ENCODE assay signal across 24 cellular contexts in genomic region chr11:114896594-114896993, GRCh38.
DNase-seq lines count a peak whose midpoint lies in the region; ATAC-seq, FAIRE-seq and TF ChIP-seq lines count a peak whose summit lies in the region.
"Had no signal": no experiment of that assay in that cellular context is flagged by ENCODE, and none has a peak within 500 bp of the region (broad histone marks: within the 10 kb centered on the region; RNA-seq: fewer than 3 reads in every experiment).

No MANE protein-coding gene starts in this region.

- CTCF ChIA-PET in K562 (lab: Yijun Ruan, JAX; ENCODE audit: low intra/inter-chr PET ratio) = no interaction called here

- TF ChIP-seq EP300 in K562 (IDR thresholded peaks at IDR 0.05; ENCODE audit: low read length) (no peak), esophagus muscularis mucosa (IDR thresholded peaks at IDR 0.05) (no peak)

- intact Hi-C loops in K562 (cut with micrococcal nuclease) (no loop called here), esophagus muscularis mucosa (cut with DNase I) (no loop called here)

- BruUV-seq in K562 (replicated peaks; lab: Mats Ljungman, UMichigan) = no TSS peak

- H3K27ac ChIP-seq in K562 (ENCODE audit: extremely low read depth, low read depth, low read length) (no peak overlapping the region), esophagus muscularis mucosa (replicated peaks in 1 of 4) (no peak overlapping the region)
- H3K27ac ChIP-seq: 22Rv1; A549; BLaER1 treated with 17β-estradiol and CSF1 and Interleukin-3, amounts not matched to agents 10 nM and 100 nM; C4-2B had no signal

- H3K9ac ChIP-seq in K562 (ENCODE audit: insufficient read depth in 1 of 2, low read depth in 2 of 2, low read length in 2 of 2) = no peak overlapping the region
- H3K9ac ChIP-seq: BLaER1 treated with 17β-estradiol and CSF1 and Interleukin-3, amounts not matched to agents 10 nM and 100 nM had no signal

- no peak overlapping the region for H2AFZ ChIP-seq in K562 (ENCODE audit: low read depth, low read length)

- DNase-seq in NCI-H2171 treated with DMSO at 0.1 percent for 48 hours (lab: John Stamatoyannopoulos, UW) (peak; percentile 5), NCI-H2171 (lab: John Stamatoyannopoulos, UW) (no peak), Daoy (ENCODE audit: low read depth) (peak; percentile 20), K562 (ENCODE audit: extremely low read depth in 1 of 4, low spot score in 3 of 4) (no peak), esophagus muscularis mucosa (ENCODE audit: extremely low spot score) (peak; percentile 64)
- DNase-seq: AML-193; Caco-2; Calu3; CD4-positive, alpha-beta T cell; CD8-positive, alpha-beta T cell; DMS79 treated with DMSO at 0.1 percent for 48 hours; EL; GDM1 had no signal

- H3K9me1 ChIP-seq in K562 (ENCODE audit: control insufficient read depth, insufficient read depth, low read length) = no peaks in the 10 kb centered on the region

- TF ChIP-seq CTCF in K562 (IDR thresholded peaks at IDR 0.05 in 2 of 3, conservative IDR thresholded peaks at IDR 0.05 in 1 of 3; ENCODE audit: insufficient read depth in 2 of 3, low read depth in 1 of 3, low read length in 3 of 3) = no peak
- TF ChIP-seq CTCF in esophagus muscularis mucosa (IDR thresholded peaks at IDR 0.05) = no peak

- ATAC-seq in K562 = no peak
- no peak for ATAC-seq in HG03135 (IDR thresholded peaks at IDR 0.05; ENCODE audit: unreplicated experiment)
- no peak for ATAC-seq in GM18867 (IDR thresholded peaks at IDR 0.05; ENCODE audit: unreplicated experiment)
- ATAC-seq: A549; CD8-positive, alpha-beta T cell; GM12878 had no signal

- TF ChIP-seq RAD21 in K562 (CRISPR knock-in tag; conservative IDR thresholded peaks at IDR 0.05 in 1 of 2, IDR thresholded peaks at IDR 0.05 in 1 of 2) = no peak

- TF ChIP-seq POLR2A in K562 (conservative IDR thresholded peaks at IDR 0.05) = no peak
- no peak for TF ChIP-seq POLR2A in esophagus muscularis mucosa (IDR thresholded peaks at IDR 0.05; ENCODE audit: low read depth)

- H3K4me2 ChIP-seq in K562 (ENCODE audit: insufficient read depth, low read length) = no peak overlapping the region
- H3K4me2 ChIP-seq: A549; BLaER1 treated with 17β-estradiol and CSF1 and Interleukin-3, amounts not matched to agents 10 nM and 100 nM had no signal

- H3K36me3 ChIP-seq in K562 (ENCODE audit: control insufficient read depth, insufficient read depth, low read length) (no peaks in the 10 kb centered on the region), esophagus muscularis mucosa (no peaks in the 10 kb centered on the region)
- H3K36me3 ChIP-seq: BLaER1 treated with 17β-estradiol and CSF1 and Interleukin-3, amounts not matched to agents 10 nM and 100 nM had no signal

- H3K4me1 ChIP-seq in K562 (replicated peaks in 1 of 2; ENCODE audit: control insufficient read depth in 2 of 2, insufficient read depth in 2 of 2, low read length in 2 of 2) = no peaks in the 10 kb centered on the region
- no peaks in the 10 kb centered on the region for H3K4me1 ChIP-seq in esophagus muscularis mucosa
- H3K4me1 ChIP-seq: A549, Caco-2 had no signal

- H3K4me3 ChIP-seq in K562 = no peak overlapping the region
- H3K4me3 ChIP-seq in esophagus muscularis mucosa = no peak overlapping the region
- H3K4me3 ChIP-seq: A549; BLaER1 treated with 17β-estradiol and CSF1 and Interleukin-3, amounts not matched to agents 10 nM and 100 nM; GM12878 had no signal

- no peaks in the 10 kb centered on the region for H4K20me1 ChIP-seq in K562 (replicated peaks; ENCODE audit: control insufficient read depth, insufficient read depth, low read length)
- H4K20me1 ChIP-seq: BLaER1 treated with 17β-estradiol and CSF1 and Interleukin-3, amounts not matched to agents 10 nM and 100 nM had no signal

- POLR2A ChIA-PET in K562 (lab: Yijun Ruan, JAX) = interaction anchor here (0.6 kb wide), 1 partner anchor 54 kb away, joined by 3 read pairs; no protein-coding TSS in a partner anchor

- FAIRE-seq in K562 (lab: Jason Lieb, UNC) = no peak
- FAIRE-seq: A549, D721Med, GM12878, GM12892, GM18507, GM19239 had no signal

- in situ Hi-C loops in K562 (cut with MboI) = no loop called here

- H3K27me3 ChIP-seq in K562 (ENCODE audit: control insufficient read depth in 2 of 2, insufficient read depth in 2 of 2, low read length in 2 of 2) (no peaks in the 10 kb centered on the region), esophagus muscularis mucosa (no peaks in the 10 kb centered on the region)
- H3K27me3 ChIP-seq: BLaER1 treated with 17β-estradiol and CSF1 and Interleukin-3, amounts not matched to agents 10 nM and 100 nM had no signal

- no peaks in the 10 kb centered on the region for H3K9me3 ChIP-seq in K562 (replicated peaks; ENCODE audit: control insufficient read depth, insufficient read depth, low read depth, low read length)
- H3K9me3 ChIP-seq in esophagus muscularis mucosa = peaks cover 0 to 10% (median under 1%) of the 10 kb centered on the region in 4 donors
- H3K9me3 ChIP-seq: A549 had no signal

- WGBS in K562 (ENCODE audit: insufficient coverage, low coverage, missing lambda C conversion rate) = 2% methylated on average over 4 of the region's 4 CpGs
- WGBS in esophagus muscularis mucosa = 65% methylated on average over 4 of the region's 4 CpGs

- H3K79me2 ChIP-seq in K562 (ENCODE audit: control insufficient read depth, insufficient read depth, low read length) = no peaks in the 10 kb centered on the region

TF ChIP-seq in K562, 482 proteins besides CTCF, POLR2A, EP300 and RAD21:
- no peak for TF ChIP-seq CREBBP (IDR thresholded peaks at IDR 0.05; ENCODE audit: low read depth, low read length)
- no peak for TF ChIP-seq DMBX1 (CRISPR knock-in tag; IDR thresholded peaks at IDR 0.05; ENCODE audit: borderline replicate concordance)
- TF ChIP-seq, protein P1, sequence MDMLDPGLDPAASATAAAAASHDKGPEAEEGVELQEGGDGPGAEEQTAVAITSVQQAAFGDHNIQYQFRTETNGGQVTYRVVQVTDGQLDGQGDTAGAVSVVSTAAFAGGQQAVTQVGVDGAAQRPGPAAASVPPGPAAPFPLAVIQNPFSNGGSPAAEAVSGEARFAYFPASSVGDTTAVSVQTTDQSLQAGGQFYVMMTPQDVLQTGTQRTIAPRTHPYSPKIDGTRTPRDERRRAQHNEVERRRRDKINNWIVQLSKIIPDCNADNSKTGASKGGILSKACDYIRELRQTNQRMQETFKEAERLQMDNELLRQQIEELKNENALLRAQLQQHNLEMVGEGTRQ (CRISPR knock-in tag; IDR thresholded peaks at IDR 0.05) = no peak
- TF ChIP-seq, protein P2, sequence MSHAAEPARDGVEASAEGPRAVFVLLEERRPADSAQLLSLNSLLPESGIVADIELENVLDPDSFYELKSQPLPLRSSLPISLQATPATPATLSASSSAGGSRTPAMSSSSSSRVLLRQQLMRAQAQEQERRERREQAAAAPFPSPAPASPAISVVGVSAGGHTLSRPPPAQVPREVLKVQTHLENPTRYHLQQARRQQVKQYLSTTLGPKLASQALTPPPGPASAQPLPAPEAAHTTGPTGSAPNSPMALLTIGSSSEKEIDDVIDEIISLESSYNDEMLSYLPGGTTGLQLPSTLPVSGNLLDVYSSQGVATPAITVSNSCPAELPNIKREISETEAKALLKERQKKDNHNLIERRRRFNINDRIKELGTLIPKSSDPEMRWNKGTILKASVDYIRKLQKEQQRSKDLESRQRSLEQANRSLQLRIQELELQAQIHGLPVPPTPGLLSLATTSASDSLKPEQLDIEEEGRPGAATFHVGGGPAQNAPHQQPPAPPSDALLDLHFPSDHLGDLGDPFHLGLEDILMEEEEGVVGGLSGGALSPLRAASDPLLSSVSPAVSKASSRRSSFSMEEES (CRISPR knock-in tag; IDR thresholded peaks at IDR 0.05) = peak; percentile 56
- TF ChIP-seq ARID1B (IDR thresholded peaks at IDR 0.05) = no peak
- no peak for TF ChIP-seq SRSF7 (optimal IDR thresholded peaks at IDR 0.05; ENCODE audit: low read depth, low read length)
- TF ChIP-seq MBD2 (IDR thresholded peaks at IDR 0.05; ENCODE audit: borderline replicate concordance, low read depth) = no peak
- no peak for TF ChIP-seq RNF219 (CRISPR knock-in tag; IDR thresholded peaks at IDR 0.05)

Comparison
In these comparisons a context has a peak if more than half of its experiments do, and no peak if none do; other contexts are left out.
1. DNase-seq: peak in NCI-H2171 treated with DMSO at 0.1 percent for 48 hours (single experiment), Daoy (single experiment) and esophagus muscularis mucosa (single experiment); none in NCI-H2171 (single experiment) and K562 (0 of 4).